ENCODE assay signal across 8 cellular contexts in genomic region chr6:31582230-31582601, GRCh38. TPM values are rescaled to one million over a fixed set of nuclear protein-coding genes. Genes with fewer than 3 reads are reported as not detected.
A peak's percentile ranks its signal among the peaks of the same experiment; 100 is the strongest.
DNase-seq lines count a peak whose midpoint lies in the region; ATAC-seq and TF ChIP-seq lines count a peak whose summit lies in the region.

TSS of gene LTB (minus strand) at chr6:31582424. CDS start at chr6:31582417, 7 bp downstream.

- H3K27me3 ChIP-seq in KMS-11 (ENCODE audit: insufficient read depth, low read depth) (peaks cover 33% of the 10 kb centered on the region), smooth muscle cell (ENCODE audit: low read depth) (no peaks in the 10 kb centered on the region)

- peak; percentile 3 to 13 for ATAC-seq in activated T-cell treated with anti-CD3 and anti-CD28 coated beads, Interleukin-2, amount 50 U/mL, for 4 hours
- ATAC-seq in GM21825 (IDR thresholded peaks at IDR 0.05; ENCODE audit: unreplicated experiment) (no peak), HG02642 (IDR thresholded peaks at IDR 0.05; ENCODE audit: poor library complexity, unreplicated experiment) (no peak), GM19035 (IDR thresholded peaks at IDR 0.05; ENCODE audit: unreplicated experiment) (no peak)

- WGBS in smooth muscle cell (ENCODE audit: low lambda C conversion rate) = 97% methylated on average over 3 of the region's 3 CpGs

- no peak within 1 kb of the TSS for H3K9ac ChIP-seq in KMS-11
- peak within 1 kb of the TSS; percentile 82 for H3K9ac ChIP-seq in smooth muscle cell (ENCODE audit: low read depth)

- H4K20me1 ChIP-seq in KMS-11 (ENCODE audit: insufficient read depth) (no peaks in the 10 kb centered on the region), smooth muscle cell (ENCODE audit: low read depth) (no peaks in the 10 kb centered on the region)

- TF ChIP-seq CTCF in KMS-11 (conservative IDR thresholded peaks at IDR 0.05; ENCODE audit: low read depth, low read length) = no peak
- no peak for TF ChIP-seq CTCF in smooth muscle cell (IDR thresholded peaks at IDR 0.05; ENCODE audit: borderline replicate concordance, insufficient read depth, poor library complexity, severe bottlenecking)

- H3K9me3 ChIP-seq in smooth muscle cell (replicated peaks; ENCODE audit: low read depth) = no peaks in the 10 kb centered on the region

- peaks cover 25% of the 10 kb centered on the region for H3K4me1 ChIP-seq in KMS-11 (ENCODE audit: low read depth, poor library complexity, severe bottlenecking)
- H3K4me1 ChIP-seq in smooth muscle cell (ENCODE audit: low read depth) = no peaks in the 10 kb centered on the region

- H3K36me3 ChIP-seq in KMS-11 (ENCODE audit: insufficient read depth) (no peaks in the 10 kb centered on the region), smooth muscle cell (ENCODE audit: low read depth) (no peaks in the 10 kb centered on the region)

- H3K9me3 Mint-ChIP-seq in activated T-cell treated with anti-CD3 and anti-CD28 coated beads, Interleukin-2, amount 50 U/mL, for 4 hours = no peaks in the 10 kb centered on the region

- H3K27me3 Mint-ChIP-seq in activated T-cell treated with anti-CD3 and anti-CD28 coated beads, Interleukin-2, amount 50 U/mL, for 4 hours (ENCODE audit: low read depth) = no peaks in the 10 kb centered on the region

- H3K4me3 Mint-ChIP-seq in activated T-cell treated with anti-CD3 and anti-CD28 coated beads, Interleukin-2, amount 50 U/mL, for 4 hours = peak within 1 kb of the TSS; percentile 96

- DNase-seq in activated T-cell treated with anti-CD3 and anti-CD28 coated beads, Interleukin-2, amount 50 U/mL, for 4 hours = peak; percentile 61
- DNase-seq in glomerular endothelial cell (ENCODE audit: extremely low read depth, low read depth, low spot score) (no peak), smooth muscle cell (lab: John Stamatoyannopoulos, UW; ENCODE audit: unreplicated experiment) (no peak), RKO (ENCODE audit: low spot score) (no peak)

- H3K36me3 Mint-ChIP-seq in activated T-cell treated with anti-CD3 and anti-CD28 coated beads, Interleukin-2, amount 50 U/mL, for 4 hours (ENCODE audit: insufficient read depth) = peaks cover 24% of the 10 kb centered on the region

- H3K4me2 ChIP-seq in KMS-11 = peak within 1 kb of the TSS; percentile 84; the same call in 1 of the 2 replicates
- peak within 1 kb of the TSS; percentile 84 for H3K4me2 ChIP-seq in smooth muscle cell

- no peaks in the 10 kb centered on the region for H3F3A ChIP-seq in smooth muscle cell (ENCODE audit: low read depth)

- no peak within 1 kb of the TSS for H3K27ac ChIP-seq in KMS-11
- peak within 1 kb of the TSS; percentile 42 for H3K27ac ChIP-seq in smooth muscle cell (ENCODE audit: low read depth)

- no peak within 1 kb of the TSS for H3K4me3 ChIP-seq in KMS-11 (IDR thresholded peaks at IDR 0.05; ENCODE audit: insufficient read depth, low read depth, low read length)
- H3K4me3 ChIP-seq in smooth muscle cell = peak within 1 kb of the TSS; percentile 63

- H3K79me2 ChIP-seq in KMS-11 (ENCODE audit: insufficient read depth, low read depth) (no peaks in the 10 kb centered on the region), smooth muscle cell (ENCODE audit: low read depth) (no peaks in the 10 kb centered on the region)

- H3K4me1 Mint-ChIP-seq in activated T-cell treated with anti-CD3 and anti-CD28 coated beads, Interleukin-2, amount 50 U/mL, for 4 hours (ENCODE audit: low read depth) = peaks cover 78% of the 10 kb centered on the region

- H2AFZ ChIP-seq in KMS-11 (ENCODE audit: low read depth) = peak within 1 kb of the TSS; percentile 96
- H2AFZ ChIP-seq in smooth muscle cell (ENCODE audit: low read depth) = peak within 1 kb of the TSS; percentile 79

RNA-seq across cellular contexts. Expression of gene LTB, which starts in this region (rescaled TPM):
- total RNA-seq in activated T-cell treated with anti-CD3 and anti-CD28 coated beads, Interleukin-2, amount 50 U/mL, for 4 hours = 100 to 1,000 TPM; 161 to 210 (median 186) TPM
- total RNA-seq in glomerular endothelial cell (16.5 and 41.8 TPM in 2 replicates), smooth muscle cell (1.5 TPM in 1 of 2 replicates, not detected in the other)
- 0.75 and 6.3 TPM in 2 replicates for polyA plus RNA-seq in smooth muscle cell

Comparison
In these comparisons a context has a peak if more than half of its experiments do, and no peak if none do; other contexts are left out.
1. ATAC-seq: peak in activated T-cell treated with anti-CD3 and anti-CD28 coated beads, Interleukin-2, amount 50 U/mL, for 4 hours (2 of 2); none in GM21825 (single experiment), HG02642 (single experiment) and GM19035 (single experiment).